In the genomic region with DNA sequence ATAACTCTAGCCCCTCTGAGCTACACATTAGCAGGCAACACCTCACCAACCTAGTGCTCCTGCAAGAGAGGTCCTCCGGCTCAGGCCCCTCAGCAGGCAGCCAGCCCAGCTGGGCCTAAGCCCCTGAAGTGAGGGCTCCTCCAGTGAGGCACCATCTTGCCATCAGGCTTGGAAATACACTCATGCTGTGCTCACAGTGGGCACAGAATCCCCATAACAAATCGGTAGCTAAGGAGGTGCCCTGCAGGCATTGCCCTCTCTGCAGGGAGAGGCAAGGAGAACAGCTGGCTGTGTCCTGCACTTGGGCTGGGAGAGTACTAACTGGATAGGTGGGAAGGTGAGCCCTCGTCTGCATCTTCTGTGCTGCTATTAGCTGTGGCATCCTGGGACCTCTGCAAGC, we compare ENCODE assay signal across 33 cellular contexts. TPM values are rescaled to one million over a fixed set of nuclear protein-coding genes. Genes with fewer than 3 reads are reported as not detected.
"Had no signal": no experiment of that assay in that cellular context is flagged by ENCODE, and none has a peak within 500 bp of the region (broad histone marks: within the 10 kb centered on the region; RNA-seq: fewer than 3 reads in every experiment).

No MANE protein-coding gene starts in this region.

- H3K27ac ChIP-seq: ascending aorta, breast epithelium, KMS-11, Peyer's patch, WERI-Rb-1 had no signal

- H3K9ac ChIP-seq: KMS-11 had no signal

- DNase-seq: activated CD4-positive, alpha-beta memory T cell treated with anti-CD3 and anti-CD28 coated beads, Interleukin-2, amount 10 ng/mL, durations not matched to agents 7 days and 5 days; activated CD4-positive, alpha-beta T cell treated with anti-CD3 and anti-CD28 coated beads for 1 hour; activated CD4-positive, alpha-beta T cell treated with anti-CD3 and anti-CD28 coated beads for 48 hours; activated CD4-positive, CD25-positive, alpha-beta regulatory T cell; activated CD8-positive, alpha-beta memory T cell treated with anti-CD3 and anti-CD28 coated beads for 24 hours; activated CD8-positive, alpha-beta memory T cell treated with anti-CD3 and anti-CD28 coated beads, Interleukin-2, amount 10 ng/mL, durations not matched to agents 7 days and 5 days; activated CD8-positive, alpha-beta memory T cell treated with anti-CD3 and anti-CD28 coated beads, Interleukin-2, amount 50 U/mL, for 48 hours; activated effector memory CD4-positive, alpha-beta T cell treated with Interleukin-2 at 50 U/mL for 16 hours; activated naive CD4-positive, alpha-beta T cell treated with anti-CD3 and anti-CD28 coated beads, Interleukin-2, amount 10 ng/mL, durations not matched to agents 7 days and 5 days; activated T-cell treated with anti-CD3 and anti-CD28 coated beads, Interleukin-2, amount 50 U/mL, for 48 hours; amygdala; NCI-H1092 treated with DMSO at 0.1 percent for 48 hours; NCI-H1417; NCI-H187 treated with DMSO at 0.1 percent for 48 hours; NCI-H2081 treated with DMSO at 0.1 percent for 48 hours; NCI-H226; NCI-H446 treated with DMSO at 0.1 percent for 48 hours; NCI-H524 treated with DMSO at 0.1 percent for 48 hours; NCI-H748 treated with DMSO at 0.1 percent for 48 hours; NK-92 treated with Interleukin-12 subunit alpha and Interleukin-12 subunit beta, amount 100 ng/mL, for 24 hours; PC-3; Peyer's patch; RPMI8226; SIG-M5; SW 1271; T-helper 1 cell; T-helper 2 cell; T-helper 9 cell; WERI-Rb-1 had no signal

- ATAC-seq: activated CD8-positive, alpha-beta memory T cell treated with anti-CD3 and anti-CD28 coated beads, Interleukin-2, amount 10 ng/mL, durations not matched to agents 7 days and 5 days; PC-3 had no signal

- H3K4me1 ChIP-seq: breast epithelium had no signal

- H3K36me3 ChIP-seq: ascending aorta, breast epithelium, Peyer's patch, WERI-Rb-1 had no signal

- H3K9me3 ChIP-seq: ascending aorta, breast epithelium, Peyer's patch had no signal

- H3K27me3 ChIP-seq: ascending aorta, breast epithelium, Peyer's patch had no signal

- H3K4me3 ChIP-seq: ascending aorta, breast epithelium, Peyer's patch had no signal

- H3K4me2 ChIP-seq: KMS-11 had no signal

RNA-seq across cellular contexts. Expression of gene C10orf71, which starts 3.7 kb away (rescaled TPM):
- total RNA-seq: activated CD4-positive, alpha-beta memory T cell treated with anti-CD3 and anti-CD28 coated beads, Interleukin-2, amount 10 ng/mL, durations not matched to agents 7 days and 5 days; activated CD8-positive, alpha-beta memory T cell treated with anti-CD3 and anti-CD28 coated beads, Interleukin-2, amount 10 ng/mL, durations not matched to agents 7 days and 5 days; ascending aorta; breast epithelium; LHCN-M2; PC-3; Peyer's patch had no signal
